Comparison of ENCODE assay signal across 8 cellular contexts in the genomic region with DNA sequence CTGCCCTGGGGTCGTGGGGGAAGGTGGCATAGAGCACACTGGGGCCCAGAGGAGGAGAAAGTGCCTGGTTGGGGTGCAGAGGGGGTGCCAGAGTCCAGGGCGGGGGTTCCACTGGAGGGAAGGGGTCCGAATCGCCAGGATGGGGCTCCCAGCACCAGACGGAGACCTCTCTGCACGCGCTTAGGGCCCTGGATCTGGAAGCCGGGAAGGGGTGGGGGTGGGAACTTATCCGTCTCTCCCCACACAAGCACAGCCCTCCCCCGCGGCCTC. TPM values are rescaled to one million over a fixed set of nuclear protein-coding genes. Genes with fewer than 3 reads are reported as not detected.
A peak's percentile ranks its signal among the peaks of the same experiment; 100 is the strongest.
DNase-seq lines count a peak whose midpoint lies in the region; ATAC-seq and TF ChIP-seq lines count a peak whose summit lies in the region.

No MANE protein-coding gene starts in this region.

- peak overlapping the region; percentile 90 for H2BK15ac ChIP-seq in mesenchymal stem cell (ENCODE audit: low read depth, poor library complexity, severe bottlenecking)

- TF ChIP-seq CTCF in colonic mucosa (IDR thresholded peaks at IDR 0.05) = no peak

- peak overlapping the region; percentile 96 for H4K91ac ChIP-seq in mesenchymal stem cell (ENCODE audit: low read length)

- DNase-seq in NCI-H345 (lab: John Stamatoyannopoulos, UW) = peak; percentile 26
- DNase-seq in NCI-H345 treated with DMSO at 0.1 percent for 48 hours (lab: John Stamatoyannopoulos, UW; ENCODE audit: unreplicated experiment) = no peak
- DNase-seq in NT2/D1 (ENCODE audit: low read depth, low spot score) = no peak
- DNase-seq in colonic mucosa = peak; percentile 81
- DNase-seq in mesenchymal stem cell = peak; percentile 81

- no peak overlapping the region for H2AFZ ChIP-seq in mesenchymal stem cell (ENCODE audit: low read depth, low read length)

- H3K4me1 ChIP-seq in NT2/D1 (ENCODE audit: insufficient read depth, insufficient read length) = peaks cover 31% of the 10 kb centered on the region
- H3K4me1 ChIP-seq in colonic mucosa = peaks cover 27% of the 10 kb centered on the region
- peaks cover 41% of the 10 kb centered on the region for H3K4me1 ChIP-seq in mesenchymal stem cell (ENCODE audit: control insufficient read depth, insufficient read depth, low read depth, low read length)
- H3K4me1 ChIP-seq in urinary bladder (ENCODE audit: insufficient read depth) = peaks cover 1% of the 10 kb centered on the region

- intact Hi-C loops in colonic mucosa (cut with DNase I) = no loop called here

- H3K27me3 ChIP-seq in NT2/D1 (ENCODE audit: insufficient read depth, insufficient read length) (no peaks in the 10 kb centered on the region), colonic mucosa (no peaks in the 10 kb centered on the region), mesenchymal stem cell (ENCODE audit: control insufficient read depth in 1 of 2, insufficient read depth in 1 of 2, low read length in 2 of 2) (no peaks in the 10 kb centered on the region)

- peaks cover 49% of the 10 kb centered on the region for H3K36me3 ChIP-seq in NT2/D1 (ENCODE audit: insufficient read depth, insufficient read length, low read length)
- peaks cover 23% of the 10 kb centered on the region for H3K36me3 ChIP-seq in colonic mucosa
- peaks cover 28 to 60% of the 10 kb centered on the region in 2 experiments for H3K36me3 ChIP-seq in mesenchymal stem cell (ENCODE audit: control insufficient read depth in 1 of 2, insufficient read depth in 2 of 2, low read depth in 1 of 2, low read length in 2 of 2)
- peaks cover 8% of the 10 kb centered on the region for H3K36me3 ChIP-seq in urinary bladder (ENCODE audit: insufficient read depth)

- no peak for ATAC-seq in HG03354 (IDR thresholded peaks at IDR 0.05; ENCODE audit: poor library complexity, severe bottlenecking, unreplicated experiment)
- no peak for ATAC-seq in GM19395 (IDR thresholded peaks at IDR 0.05; ENCODE audit: unreplicated experiment)

- H3K9ac ChIP-seq in NT2/D1 (ENCODE audit: insufficient read length, low read depth) = peak overlapping the region; percentile 96
- peak overlapping the region; percentile 95 to 99 for H3K9ac ChIP-seq in colonic mucosa (ENCODE audit: low read depth in 2 of 2, low read length in 2 of 2)
- H3K9ac ChIP-seq in mesenchymal stem cell (ENCODE audit: low read length) = peak overlapping the region; percentile 96

- peak overlapping the region; percentile 97 for H4K8ac ChIP-seq in mesenchymal stem cell (ENCODE audit: low read length)

- H3K9me3 ChIP-seq in NT2/D1 (ENCODE audit: insufficient read depth, low read length) (no peaks in the 10 kb centered on the region), colonic mucosa (no peaks in the 10 kb centered on the region), mesenchymal stem cell (ENCODE audit: control insufficient read depth, low read length) (no peaks in the 10 kb centered on the region)

- peak overlapping the region in 1 of 2 experiments; percentile 85 for H3K23ac ChIP-seq in mesenchymal stem cell (ENCODE audit: low read length in 2 of 2)

- peak overlapping the region in 1 of 2 experiments; percentile 37 for H2BK12ac ChIP-seq in mesenchymal stem cell (ENCODE audit: low read length in 2 of 2)

- H2AK5ac ChIP-seq in mesenchymal stem cell (ENCODE audit: low read length, severe bottlenecking) = no peak overlapping the region

- 0% methylated on average over 5 of the region's 11 CpGs for WGBS in mesenchymal stem cell
- 5% methylated on average over 11 of the region's 11 CpGs for WGBS in urinary bladder

- H2BK120ac ChIP-seq in mesenchymal stem cell (ENCODE audit: low read depth, low read length) = peak overlapping the region; percentile 99

- H3K4ac ChIP-seq in mesenchymal stem cell (ENCODE audit: low read depth in 1 of 2, low read length in 2 of 2) = peak overlapping the region; percentile 93 to 96

- peaks cover 6% of the 10 kb centered on the region for H3K79me1 ChIP-seq in mesenchymal stem cell (replicated peaks; ENCODE audit: low read length, poor library complexity, severe bottlenecking)

- H3K18ac ChIP-seq in mesenchymal stem cell (ENCODE audit: low read depth in 1 of 2, low read length in 2 of 2) = peak overlapping the region; percentile 90 to 99

- peak overlapping the region; percentile 78 for H2BK5ac ChIP-seq in mesenchymal stem cell (ENCODE audit: low read depth, low read length, poor library complexity, severe bottlenecking)

- H3K27ac ChIP-seq in colonic mucosa (peak overlapping the region; percentile 99), mesenchymal stem cell (ENCODE audit: low read length, poor library complexity, severe bottlenecking) (peak overlapping the region; percentile 99), urinary bladder (ENCODE audit: low read depth) (peak overlapping the region; percentile 98)

- peak overlapping the region; percentile 85 for H3K4me2 ChIP-seq in mesenchymal stem cell (ENCODE audit: low read length, poor library complexity, severe bottlenecking)

- H3K4me3 ChIP-seq in NT2/D1 (ENCODE audit: insufficient read length, low read depth) = peak overlapping the region; percentile 92
- H3K4me3 ChIP-seq in colonic mucosa = peak overlapping the region; percentile 85
- H3K4me3 ChIP-seq in mesenchymal stem cell (ENCODE audit: insufficient read depth in 1 of 2, low read depth in 1 of 2, low read length in 2 of 2) = peak overlapping the region; percentile 84 to 92
- peak overlapping the region; percentile 98 for H3K4me3 ChIP-seq in urinary bladder (ENCODE audit: low read depth, low read length)

- H3K14ac ChIP-seq in mesenchymal stem cell (ENCODE audit: low read length in 2 of 2) = peak overlapping the region; percentile 43 to 93

RNA-seq across cellular contexts. Expression of a gene that starts 2.8 kb away (rescaled TPM):
- total RNA-seq in colonic mucosa = 100 to 1,000 TPM; 172 to 177 TPM
- polyA plus RNA-seq in mesenchymal stem cell (2013, experiment 1 of 2) = 58.6 TPM
- 58.0 TPM for polyA plus RNA-seq in mesenchymal stem cell (2013, experiment 2 of 2)
- total RNA-seq in urinary bladder = 12.2 TPM
- polyA plus RNA-seq in urinary bladder = 64.3 TPM

RNA-seq across cellular contexts. Expression of a gene that starts 9.6 kb away (rescaled TPM):
- total RNA-seq in colonic mucosa (100 to 1,000 TPM; 359 to 627 TPM), urinary bladder (9.5 TPM)
- polyA plus RNA-seq in mesenchymal stem cell (2013, experiment 1 of 2) = 121 TPM
- polyA plus RNA-seq in mesenchymal stem cell (2013, experiment 2 of 2) = 127 TPM
- polyA plus RNA-seq in urinary bladder = 236 TPM

RNA-seq across cellular contexts. Expression of a gene that starts 13.4 kb away (rescaled TPM):
- total RNA-seq in colonic mucosa (under 1 TPM; 0.22 to 0.48 TPM), urinary bladder (0.53 TPM)
- 8.1 TPM for polyA plus RNA-seq in mesenchymal stem cell (2013, experiment 1 of 2)
- polyA plus RNA-seq in mesenchymal stem cell (2013, experiment 2 of 2) = 8.0 TPM
- 0.43 TPM for polyA plus RNA-seq in urinary bladder

RNA-seq across cellular contexts. Expression of a gene that starts 18.0 kb away (rescaled TPM):
- 100 to 1,000 TPM; 163 to 179 TPM for total RNA-seq in colonic mucosa
- 118 TPM for polyA plus RNA-seq in mesenchymal stem cell (2013, experiment 1 of 2)
- polyA plus RNA-seq in mesenchymal stem cell (2013, experiment 2 of 2) = 120 TPM
- 267 TPM for total RNA-seq in urinary bladder
- polyA plus RNA-seq in urinary bladder = 536 TPM

RNA-seq across cellular contexts. Expression of a gene that starts 24.2 kb away (rescaled TPM):
- total RNA-seq in colonic mucosa (100 to 1,000 TPM in 1 of 2 donors, 10 to 100 TPM in 1; 41.8 to 114 TPM), urinary bladder (4.9 TPM)
- polyA plus RNA-seq in mesenchymal stem cell (2013, experiment 1 of 2) = 60.2 TPM
- polyA plus RNA-seq in mesenchymal stem cell (2013, experiment 2 of 2) = 59.6 TPM
- polyA plus RNA-seq in urinary bladder = 55.9 TPM

Comparison
In these comparisons a context has a peak if more than half of its experiments do, and no peak if none do; other contexts are left out.
1. DNase-seq: peak in NCI-H345 (single experiment), colonic mucosa (single experiment) and mesenchymal stem cell (single experiment); none in NCI-H345 treated with DMSO at 0.1 percent for 48 hours (single experiment) and NT2/D1 (single experiment).
2. RNA of a gene that starts 2.8 kb away (total RNA-seq): 172 to 177 TPM in colonic mucosa; 12.2 TPM in urinary bladder (single experiment); every median in the first group is over 10 times any median in the second.
3. RNA of a gene that starts 9.6 kb away (total RNA-seq): 359 to 627 TPM in colonic mucosa; 9.5 TPM in urinary bladder (single experiment); every median in the first group is over 10 times any median in the second.
4. Peak in every context shown above with its lines, with median percentiles within 50 percentile points of each other: H3K4me3 ChIP-seq, H3K9ac ChIP-seq and H3K27ac ChIP-seq.